12 cellular contexts compared by ENCODE assay signal in genomic region chr1:13766906-13767564, GRCh38.
A peak's percentile ranks its signal among the peaks of the same experiment; 100 is the strongest.
DNase-seq lines count a peak whose midpoint lies in the region; ATAC-seq, FAIRE-seq and TF ChIP-seq lines count a peak whose summit lies in the region.
"Had no signal": no experiment of that assay in that cellular context is flagged by ENCODE, and none has a peak within 500 bp of the region (broad histone marks: within the 10 kb centered on the region; RNA-seq: fewer than 3 reads in every experiment).

No MANE protein-coding gene starts in this region.

- FAIRE-seq in A549 (lab: Jason Lieb, UNC) (no peak), kidney (lab: Jason Lieb, UNC) (no peak)
- FAIRE-seq: islet of Langerhans had no signal

- peaks cover 50% of the 10 kb centered on the region for H3K4me1 Mint-ChIP-seq in activated T-helper 1 cell treated with anti-CD3 and anti-CD28 coated beads, Interleukin-12 subunit alpha, Interleukin-12 subunit beta, Interleukin-2, Interleukin-4 antibody, amounts not matched to agents 30 ng/mL and 10 ng/mL and 1 ng/mL, durations not matched to agents 14 hours and 24 hours and 36 hours (ENCODE audit: low read depth)

- 83% methylated on average over 6 of the region's 6 CpGs for WGBS in A549 (ENCODE audit: missing lambda C conversion rate)

- H3K36me3 Mint-ChIP-seq in activated T-helper 1 cell treated with anti-CD3 and anti-CD28 coated beads, Interleukin-12 subunit alpha, Interleukin-12 subunit beta, Interleukin-2, Interleukin-4 antibody, amounts not matched to agents 30 ng/mL and 10 ng/mL and 1 ng/mL, durations not matched to agents 14 hours and 24 hours and 36 hours (ENCODE audit: low read depth) = peaks cover 18% of the 10 kb centered on the region

- no peak for TF ChIP-seq EP300 in A549 (IDR thresholded peaks at IDR 0.05)

- H3K27ac ChIP-seq in A549 (no peak overlapping the region), kidney (ENCODE audit: low read depth in 2 of 2, low read length in 2 of 2) (no peak overlapping the region)
- H3K27ac ChIP-seq: upper lobe of left lung had no signal

- DNase-seq in A549 (ENCODE audit: low read depth in 1 of 2, low spot score in 1 of 2) (no peak), GM04504 (ENCODE audit: low read depth) (peak; percentile 62), foreskin melanocyte (peak; percentile 28), HuH-7 (ENCODE audit: low spot score) (no peak), NCI-H748 (lab: John Stamatoyannopoulos, UW; ENCODE audit: unreplicated experiment) (no peak), kidney (no peak)
- no peak for DNase-seq in activated T-helper 1 cell treated with anti-CD3 and anti-CD28 coated beads, Interleukin-12 subunit alpha, Interleukin-12 subunit beta, Interleukin-2, Interleukin-4 antibody, amounts not matched to agents 30 ng/mL and 10 ng/mL and 1 ng/mL, durations not matched to agents 14 hours and 24 hours and 36 hours (ENCODE audit: low spot score)
- no peak for DNase-seq in stimulated activated CD4-positive, alpha-beta T cell treated with anti-CD3 and anti-CD28 coated beads, Interleukin-4, amount 100 ng/mL, for 24 hours
- DNase-seq: NCI-H187, upper lobe of left lung had no signal

- H3K9me3 Mint-ChIP-seq in activated T-helper 1 cell treated with anti-CD3 and anti-CD28 coated beads, Interleukin-12 subunit alpha, Interleukin-12 subunit beta, Interleukin-2, Interleukin-4 antibody, amounts not matched to agents 30 ng/mL and 10 ng/mL and 1 ng/mL, durations not matched to agents 14 hours and 24 hours and 36 hours = no peaks in the 10 kb centered on the region

- no peak overlapping the region for H3K4me3 ChIP-seq in A549
- no peak overlapping the region for H3K4me3 ChIP-seq in kidney (ENCODE audit: low read length in 2 of 2)
- H3K4me3 ChIP-seq: skin epidermis, upper lobe of left lung had no signal

- no peaks in the 10 kb centered on the region for H3K27me3 Mint-ChIP-seq in activated T-helper 1 cell treated with anti-CD3 and anti-CD28 coated beads, Interleukin-12 subunit alpha, Interleukin-12 subunit beta, Interleukin-2, Interleukin-4 antibody, amounts not matched to agents 30 ng/mL and 10 ng/mL and 1 ng/mL, durations not matched to agents 14 hours and 24 hours and 36 hours (ENCODE audit: insufficient read depth)

- peak in 1 of 2 experiments; percentile 55; a peak in 3 of 6 replicates for ATAC-seq in A549

- no peak overlapping the region for H3K9ac ChIP-seq in kidney (ENCODE audit: low read length in 2 of 2)

- POLR2A ChIA-PET in A549 (lab: Yijun Ruan, JAX) = no interaction called here

- peak overlapping the region; percentile 21 for H3K27ac Mint-ChIP-seq in activated T-helper 1 cell treated with anti-CD3 and anti-CD28 coated beads, Interleukin-12 subunit alpha, Interleukin-12 subunit beta, Interleukin-2, Interleukin-4 antibody, amounts not matched to agents 30 ng/mL and 10 ng/mL and 1 ng/mL, durations not matched to agents 14 hours and 24 hours and 36 hours

- H3K4me1 ChIP-seq in A549 = peaks cover 25% of the 10 kb centered on the region
- peaks cover 0 to 7% of the 10 kb centered on the region in 2 donors for H3K4me1 ChIP-seq in kidney (ENCODE audit: control insufficient read depth in 1 of 2, insufficient read depth in 1 of 2, low read depth in 1 of 2, low read length in 2 of 2)

- TF ChIP-seq RAD21 in A549 (conservative IDR thresholded peaks at IDR 0.05 in 1 of 2, IDR thresholded peaks at IDR 0.05 in 1 of 2) = no peak

- TF ChIP-seq POLR2A in A549 (IDR thresholded peaks at IDR 0.05; ENCODE audit: low read length) = no peak

- CTCF ChIA-PET in A549 (lab: Yijun Ruan, JAX) = interaction anchor here (0.7 kb wide), 1 partner anchor 116 kb away, joined by 3 read pairs; no protein-coding TSS in a partner anchor

- H3K9me3 ChIP-seq in A549 (no peaks in the 10 kb centered on the region), kidney (ENCODE audit: control insufficient read depth in 1 of 2, low read length in 2 of 2) (no peaks in the 10 kb centered on the region)
- H3K9me3 ChIP-seq: upper lobe of left lung had no signal

- TF ChIP-seq CTCF in A549 (IDR thresholded peaks at IDR 0.05) (no peak), kidney (IDR thresholded peaks at IDR 0.05; ENCODE audit: borderline replicate concordance, extremely low read depth, insufficient read depth) (no peak)

- intact Hi-C loops in activated T-helper 1 cell treated with anti-CD3 and anti-CD28 coated beads, Interleukin-12 subunit alpha, Interleukin-12 subunit beta, Interleukin-2, Interleukin-4 antibody, amounts not matched to agents 30 ng/mL and 10 ng/mL and 1 ng/mL, durations not matched to agents 14 hours and 24 hours and 36 hours (cut with micrococcal nuclease) = no loop called here
- intact Hi-C loops in kidney (cut with DNase I) = no loop called here

- peaks cover 0 to 2% of the 10 kb centered on the region in 2 donors for H3K36me3 ChIP-seq in kidney (ENCODE audit: control insufficient read depth in 1 of 2, insufficient read depth in 2 of 2, low read length in 2 of 2)

- peak overlapping the region; percentile 23; the same call in 1 of the 3 replicates for H3K4me2 ChIP-seq in A549

- no peak overlapping the region for H3K4me3 Mint-ChIP-seq in activated T-helper 1 cell treated with anti-CD3 and anti-CD28 coated beads, Interleukin-12 subunit alpha, Interleukin-12 subunit beta, Interleukin-2, Interleukin-4 antibody, amounts not matched to agents 30 ng/mL and 10 ng/mL and 1 ng/mL, durations not matched to agents 14 hours and 24 hours and 36 hours

TF ChIP-seq in A549, 52 proteins besides CTCF, POLR2A, EP300 and RAD21:
- TF ChIP-seq NFE2L2 (conservative IDR thresholded peaks at IDR 0.05; ENCODE audit: low read length) (no peak), JUNB (IDR thresholded peaks at IDR 0.05) (no peak), HOXA7 (CRISPR knock-in tag; IDR thresholded peaks at IDR 0.05) (no peak), ZNF302 (CRISPR knock-in tag; IDR thresholded peaks at IDR 0.05) (no peak), RCOR1 (IDR thresholded peaks at IDR 0.05; ENCODE audit: low read depth, low read length) (no peak), HOXB5 (CRISPR knock-in tag; IDR thresholded peaks at IDR 0.05) (no peak), USF2 (IDR thresholded peaks at IDR 0.05) (no peak), MYC (IDR thresholded peaks at IDR 0.05; ENCODE audit: borderline replicate concordance, low read length) (no peak), MAFK (IDR thresholded peaks at IDR 0.05; ENCODE audit: partially characterized antibody) (no peak), ZC3H11A (IDR thresholded peaks at IDR 0.05) (no peak), RNF2 (IDR thresholded peaks at IDR 0.05; ENCODE audit: borderline replicate concordance, low read depth) (no peak), ZFP36 (IDR thresholded peaks at IDR 0.05; ENCODE audit: borderline replicate concordance, partially characterized antibody) (no peak), ESRRA (IDR thresholded peaks at IDR 0.05; ENCODE audit: borderline replicate concordance, low read length) (no peak), MAX (IDR thresholded peaks at IDR 0.05) (no peak), ELK1 (IDR thresholded peaks at IDR 0.05; ENCODE audit: low read depth, low read length) (no peak), TP53 (CRISPR knock-in tag; IDR thresholded peaks at IDR 0.05) (no peak), FOSB (CRISPR knock-in tag; IDR thresholded peaks at IDR 0.05) (no peak), GATA3 (IDR thresholded peaks at IDR 0.05; ENCODE audit: borderline replicate concordance) (no peak)

Comparison
In these comparisons a context has a peak if more than half of its experiments do, and no peak if none do; other contexts are left out.
1. DNase-seq: peak in GM04504 (single experiment) and foreskin melanocyte (single experiment); none in A549 (0 of 2), activated T-helper 1 cell treated with anti-CD3 and anti-CD28 coated beads, Interleukin-12 subunit alpha, Interleukin-12 subunit beta, Interleukin-2, Interleukin-4 antibody, amounts not matched to agents 30 ng/mL and 10 ng/mL and 1 ng/mL, durations not matched to agents 14 hours and 24 hours and 36 hours (single experiment), stimulated activated CD4-positive, alpha-beta T cell treated with anti-CD3 and anti-CD28 coated beads, Interleukin-4, amount 100 ng/mL, for 24 hours (single experiment), HuH-7 (single experiment), NCI-H748 (single experiment) and kidney (single experiment).